In genomic region chr2:222835823-222836151, GRCh38 we compare ENCODE assay signal across 17 cellular contexts. TPM values are rescaled to one million over a fixed set of nuclear protein-coding genes. Genes with fewer than 3 reads are reported as not detected.
A peak's percentile ranks its signal among the peaks of the same experiment; 100 is the strongest.
DNase-seq lines count a peak whose midpoint lies in the region; ATAC-seq, FAIRE-seq and TF ChIP-seq lines count a peak whose summit lies in the region.
"Had no signal": no experiment of that assay in that cellular context is flagged by ENCODE, and none has a peak within 500 bp of the region (broad histone marks: within the 10 kb centered on the region; RNA-seq: fewer than 3 reads in every experiment).

No MANE protein-coding gene starts in this region.

- ATAC-seq in PC-3 (no peak), GM19023 (IDR thresholded peaks at IDR 0.05; ENCODE audit: unreplicated experiment) (no peak), GM19397 (IDR thresholded peaks at IDR 0.05; ENCODE audit: unreplicated experiment) (no peak)
- ATAC-seq: HCT116 had no signal

- BruUV-seq in PC-3 (replicated peaks; lab: Mats Ljungman, UMichigan): no TSS peak

- H4K20me1 ChIP-seq in PC-3 (ENCODE audit: low read length): no peaks in the 10 kb centered on the region
- no peaks in the 10 kb centered on the region for H4K20me1 ChIP-seq in keratinocyte (ENCODE audit: control insufficient read depth, extremely low read depth, insufficient read depth, low read length)
- H4K20me1 ChIP-seq: BLaER1 had no signal

- H3K4me1 ChIP-seq in HEK293 (ENCODE audit: control insufficient read depth, insufficient read depth, low read length) (peaks cover 24% of the 10 kb centered on the region), PC-3 (ENCODE audit: insufficient read depth, low read length) (peaks cover 41% of the 10 kb centered on the region), keratinocyte (ENCODE audit: control insufficient read depth, extremely low read depth, insufficient read depth, low read length) (peaks cover 39% of the 10 kb centered on the region)
- H3K4me1 ChIP-seq: BLaER1 had no signal

- H2AFZ ChIP-seq in PC-3 (ENCODE audit: low read length) (no peak overlapping the region), keratinocyte (ENCODE audit: control insufficient read depth, low read length) (no peak overlapping the region)

- no peak for FAIRE-seq in keratinocyte (lab: Jason Lieb, UNC)
- no peak for FAIRE-seq in HTR-8/SVneo (lab: Jason Lieb, UNC)
- FAIRE-seq: A204.1 had no signal

- no peak for TF ChIP-seq CTCF in HEK293 (tag by site-specific recombination; IDR thresholded peaks at IDR 0.05)
- no peak for TF ChIP-seq CTCF in PC-3 (conservative IDR thresholded peaks at IDR 0.05; ENCODE audit: low read depth, low read length)
- no peak for TF ChIP-seq CTCF in VCaP (conservative IDR thresholded peaks at IDR 0.05)
- no peak for TF ChIP-seq CTCF in keratinocyte (optimal IDR thresholded peaks at IDR 0.05 in 1 of 3, IDR thresholded peaks at IDR 0.05 in 1 of 3, conservative IDR thresholded peaks at IDR 0.05 in 1 of 3; ENCODE audit: extremely low read depth in 1 of 3, insufficient read depth in 2 of 3, low read length in 3 of 3)

- H3K4me3 ChIP-seq in HEK293 (ENCODE audit: low read depth, low read length) (no peak overlapping the region), PC-3 (ENCODE audit: low read length) (no peak overlapping the region), keratinocyte (ENCODE audit: control insufficient read depth in 2 of 3, extremely low read depth in 1 of 3, insufficient read depth in 2 of 3, low read depth in 1 of 3, low read length in 3 of 3) (no peak overlapping the region)
- H3K4me3 ChIP-seq: BLaER1 had no signal

- no peaks in the 10 kb centered on the region for H3K36me3 ChIP-seq in HEK293 (ENCODE audit: control insufficient read depth in 2 of 2, insufficient read depth in 1 of 2, low read length in 2 of 2)
- no peaks in the 10 kb centered on the region for H3K36me3 ChIP-seq in PC-3 (ENCODE audit: low read depth, low read length)
- no peaks in the 10 kb centered on the region for H3K36me3 ChIP-seq in keratinocyte (ENCODE audit: control insufficient read depth in 2 of 2, extremely low read depth in 1 of 2, insufficient read depth in 2 of 2, low read length in 2 of 2)
- H3K36me3 ChIP-seq: BLaER1 had no signal

- dilution Hi-C loops in keratinocyte (cut with MboI; ENCODE audit: extremely low pct_ligation_motif_present, low sequenced_read_pairs): no loop called here

- peaks cover 4% of the 10 kb centered on the region; the same call in 1 of the 2 replicates for H3K79me2 ChIP-seq in PC-3 (ENCODE audit: low read length)
- H3K79me2 ChIP-seq in keratinocyte (ENCODE audit: control insufficient read depth, insufficient read depth, low read length): no peaks in the 10 kb centered on the region

- H3K9me3 ChIP-seq in HEK293 (ENCODE audit: control insufficient read depth, insufficient read depth, low read depth, low read length) (no peaks in the 10 kb centered on the region), PC-3 (ENCODE audit: low read length) (no peaks in the 10 kb centered on the region), keratinocyte (ENCODE audit: control insufficient read depth, low read depth, low read length) (no peaks in the 10 kb centered on the region)
- H3K9me3 ChIP-seq: BLaER1 had no signal

- CTCF ChIA-PET in HEK293 (lab: Yijun Ruan, JAX): interaction anchor here (0.7 to 0.8 kb wide), 3 partner anchors 11 to 103 kb away, joined by 3 to 4 read pairs (median 4); no protein-coding TSS in a partner anchor
- CTCF ChIA-PET in PC-3 (lab: Charles Lee): no interaction called here

- H3K27me3 ChIP-seq in PC-3 (ENCODE audit: low read length) (no peaks in the 10 kb centered on the region), keratinocyte (ENCODE audit: control insufficient read depth, extremely low read depth, insufficient read depth, low read length) (no peaks in the 10 kb centered on the region)
- H3K27me3 ChIP-seq: BLaER1 had no signal

- no peak for DNase-seq in PC-3
- DNase-seq in keratinocyte (ENCODE audit: low read depth, low spot score): no peak
- DNase-seq in NCI-H2107 treated with DMSO at 0.1 percent for 48 hours (lab: John Stamatoyannopoulos, UW; ENCODE audit: unreplicated experiment): no peak
- DNase-seq in HTR-8/SVneo (ENCODE audit: insufficient read length, low spot score): no peak
- DNase-seq: AML-193; CD4-positive, alpha-beta memory T cell; DMS153; GDM1; GOT3; H7 had no signal

- peaks cover 9% of the 10 kb centered on the region for H3F3A ChIP-seq in PC-3 (ENCODE audit: low read length, unreplicated experiment)

- H3K27ac ChIP-seq in HEK293 (ENCODE audit: extremely low read depth, low read depth, low read length) (no peak overlapping the region), PC-3 (ENCODE audit: low read length) (peak overlapping the region; percentile 4; the same call in 1 of the 2 replicates), VCaP (peak overlapping the region; percentile 73), keratinocyte (ENCODE audit: control insufficient read depth, insufficient read depth, low read length) (peak overlapping the region; percentile 80)
- H3K27ac ChIP-seq: BLaER1 had no signal

- intact Hi-C loops in PC-3 (cut with micrococcal nuclease): no loop called here

- peak overlapping the region; percentile 59; the same call in 1 of the 2 replicates for H3K4me2 ChIP-seq in PC-3 (ENCODE audit: low read length)
- peak overlapping the region; percentile 22 for H3K4me2 ChIP-seq in keratinocyte (ENCODE audit: control insufficient read depth, extremely low read depth, insufficient read depth, low read depth, low read length)
- H3K4me2 ChIP-seq: BLaER1 had no signal

- POLR2A ChIA-PET in HEK293 (lab: Yijun Ruan, JAX) (interaction anchor here (0.9 to 1.6 kb wide), 4 partner anchors 26 to 537 kb away, joined by 3 to 7 read pairs (median 6); partner anchors contain the start of gene PAX3), PC-3 (lab: Charles Lee; ENCODE audit: unreplicated experiment) (interaction anchor here (0.6 kb wide), 1 partner anchor 39 kb away, joined by 3 read pairs; no protein-coding TSS in a partner anchor)

- no peaks in the 10 kb centered on the region for H3K9me2 ChIP-seq in PC-3 (replicated peaks; ENCODE audit: low read length)

- H3K9ac ChIP-seq in PC-3 (ENCODE audit: low read length) (no peak overlapping the region), keratinocyte (ENCODE audit: control insufficient read depth, extremely low read depth, insufficient read depth, low read length) (peak overlapping the region; percentile 16)
- H3K9ac ChIP-seq: BLaER1 had no signal

- H3K9me1 ChIP-seq in keratinocyte (ENCODE audit: control insufficient read depth, extremely low read depth, insufficient read depth, low read length): no peaks in the 10 kb centered on the region

TF ChIP-seq in HEK293, 187 proteins besides CTCF, POLR2A, EP300 and RAD21:
- 0 out of 2 replicates have a peak, but pooled peaks have one; percentile 42 for TF ChIP-seq ZNF121 (tag by site-specific recombination; IDR thresholded peaks at IDR 0.05)
- TF ChIP-seq ZNF48 (tag by site-specific recombination; IDR thresholded peaks at IDR 0.05): no peak
- TF ChIP-seq ZNF362 (tag by site-specific recombination; IDR thresholded peaks at IDR 0.05): peak; percentile 63; the same call in 1 of the 2 replicates

RNA-seq across cellular contexts. Expression of gene ACSL3, which starts 25.0 kb away (rescaled TPM):
- 216 and 236 TPM in 2 replicates for total RNA-seq in PC-3 (2014; rRNA removed)
- 102 to 197 TPM (median 180 TPM) in 3 replicates for polyA plus RNA-seq in keratinocyte
- polyA plus RNA-seq in keratinocyte (2011; ENCODE audit: low read depth): 545 TPM
- polyA plus RNA-seq in keratinocyte (2011; cell fraction: cytosol; rRNA removed): 46.9 and 122 TPM in 2 replicates
- 224 and 250 TPM in 2 replicates for polyA plus RNA-seq in keratinocyte (2011; cell fraction: nucleus; rRNA removed)
- 109 and 122 TPM in 2 replicates for polyA plus RNA-seq in keratinocyte (2012; ENCODE audit: low replicate concordance)
- polyA minus RNA-seq in keratinocyte: 157 to 338 TPM (median 294 TPM) in 3 replicates
- polyA minus RNA-seq in keratinocyte (2011; cell fraction: cytosol; rRNA and poly(A)+ RNA removed): 91.5 TPM
- polyA minus RNA-seq in keratinocyte (2011; cell fraction: nucleus; rRNA and poly(A)+ RNA removed): 249 and 497 TPM in 2 replicates
